Comparison of ENCODE assay signal across 1 cellular context in genomic region chr2:158189526-158189925, GRCh38.
TF ChIP-seq lines count a peak whose summit lies in the region.

No MANE protein-coding gene starts in this region.

TF ChIP-seq in HepG2, 621 proteins besides CTCF, POLR2A, EP300 and RAD21 (continued from another document and continues in another):
- TF ChIP-seq ZBTB25 (CRISPR knock-in tag; IDR thresholded peaks at IDR 0.05) (peak; percentile 84), KLF9 (CRISPR knock-in tag; IDR thresholded peaks at IDR 0.05; ENCODE audit: low read depth) (no peak), WIZ (CRISPR knock-in tag; IDR thresholded peaks at IDR 0.05) (no peak), ZFP82 (CRISPR knock-in tag; IDR thresholded peaks at IDR 0.05; ENCODE audit: borderline replicate concordance) (no peak), ZNF883 (CRISPR knock-in tag; IDR thresholded peaks at IDR 0.05; ENCODE audit: not compliant biosample characterization) (no peak), TEAD3 (CRISPR knock-in tag; optimal IDR thresholded peaks at IDR 0.05; ENCODE audit: borderline replicate concordance) (peak; percentile 78), SNAI1 (CRISPR knock-in tag; IDR thresholded peaks at IDR 0.05; ENCODE audit: borderline replicate concordance) (no peak), KLF16 (CRISPR knock-in tag; IDR thresholded peaks at IDR 0.05) (no peak), ZBTB2 (CRISPR knock-in tag; IDR thresholded peaks at IDR 0.05; ENCODE audit: low read depth) (no peak), KDM6A (CRISPR knock-in tag; IDR thresholded peaks at IDR 0.05; ENCODE audit: low read depth) (peak; percentile 76; the same call in 1 of the 2 replicates), ZFP37 (CRISPR knock-in tag; IDR thresholded peaks at IDR 0.05; ENCODE audit: borderline replicate concordance) (no peak), TBX3 (IDR thresholded peaks at IDR 0.05; ENCODE audit: borderline replicate concordance) (peak; percentile 87; the same call in 1 of the 2 replicates), PHF21A (CRISPR knock-in tag; IDR thresholded peaks at IDR 0.05) (no peak; the same call in 1 of the 2 replicates), SRSF1 (optimal IDR thresholded peaks at IDR 0.05; ENCODE audit: low read depth, low read length) (no peak), RAD51 (IDR thresholded peaks at IDR 0.05; ENCODE audit: borderline replicate concordance) (no peak), TFAP4 (IDR thresholded peaks at IDR 0.05; ENCODE audit: borderline replicate concordance, low read depth) (0 out of 2 replicates have a peak, but pooled peaks have one; percentile 21), ZNF670 (CRISPR knock-in tag; IDR thresholded peaks at IDR 0.05; ENCODE audit: borderline replicate concordance) (no peak), ZBTB37 (CRISPR knock-in tag; IDR thresholded peaks at IDR 0.05) (no peak), ZNF510 (CRISPR knock-in tag; IDR thresholded peaks at IDR 0.05; ENCODE audit: low read depth) (0 out of 2 replicates have a peak, but pooled peaks have one; percentile 43), ARID4A (CRISPR knock-in tag; IDR thresholded peaks at IDR 0.05; ENCODE audit: borderline replicate concordance) (no peak; the same call in 1 of the 2 replicates), STAT5B (CRISPR knock-in tag; IDR thresholded peaks at IDR 0.05) (no peak), HOXA5 (CRISPR knock-in tag; IDR thresholded peaks at IDR 0.05) (0 out of 2 replicates have a peak, but pooled peaks have one; percentile 68), ZNF773 (CRISPR knock-in tag; IDR thresholded peaks at IDR 0.05; ENCODE audit: borderline replicate concordance) (no peak), THRA (CRISPR knock-in tag; IDR thresholded peaks at IDR 0.05; ENCODE audit: borderline replicate concordance) (peak; percentile 85), ZNF143 (CRISPR knock-in tag; IDR thresholded peaks at IDR 0.05) (no peak), PRPF4 (IDR thresholded peaks at IDR 0.05; ENCODE audit: low read depth, low read length, poor library complexity, severe bottlenecking) (no peak), IKZF4 (CRISPR knock-in tag; IDR thresholded peaks at IDR 0.05; ENCODE audit: borderline replicate concordance, low read depth, not compliant biosample characterization) (no peak), SMARCE1 (IDR thresholded peaks at IDR 0.05; ENCODE audit: borderline replicate concordance) (no peak), MAZ (IDR thresholded peaks at IDR 0.05; ENCODE audit: borderline replicate concordance, low read depth, low read length) (no peak), MAZ (CRISPR knock-in tag; IDR thresholded peaks at IDR 0.05; ENCODE audit: low read depth) (no peak), USF2 (IDR thresholded peaks at IDR 0.05; ENCODE audit: low read depth, low read length) (no peak), USF2 (CRISPR knock-in tag; IDR thresholded peaks at IDR 0.05; ENCODE audit: borderline replicate concordance) (no peak), ZFAT (CRISPR knock-in tag; conservative IDR thresholded peaks at IDR 0.05) (no peak), ZNF569 (CRISPR knock-in tag; IDR thresholded peaks at IDR 0.05; ENCODE audit: borderline replicate concordance) (no peak), RELA (CRISPR knock-in tag; IDR thresholded peaks at IDR 0.05) (no peak), ZSCAN9 (CRISPR knock-in tag; IDR thresholded peaks at IDR 0.05; ENCODE audit: borderline replicate concordance) (peak; percentile 95), MEIS1 (CRISPR knock-in tag; IDR thresholded peaks at IDR 0.05; ENCODE audit: borderline replicate concordance) (0 out of 2 replicates have a peak, but pooled peaks have one; percentile 74), UBTF (CRISPR knock-in tag; IDR thresholded peaks at IDR 0.05) (no peak), ZFP36L2 (CRISPR knock-in tag; IDR thresholded peaks at IDR 0.05) (no peak), MAF1 (CRISPR knock-in tag; IDR thresholded peaks at IDR 0.05; ENCODE audit: borderline replicate concordance) (no peak), ETS1 (CRISPR knock-in tag; IDR thresholded peaks at IDR 0.05) (no peak), ATF5 (CRISPR knock-in tag; IDR thresholded peaks at IDR 0.05; ENCODE audit: low read depth) (no peak), ZNF530 (CRISPR knock-in tag; IDR thresholded peaks at IDR 0.05; ENCODE audit: low read depth) (no peak), ZNF343 (CRISPR knock-in tag; IDR thresholded peaks at IDR 0.05) (peak; percentile 47; the same call in 1 of the 2 replicates), ZNF709 (CRISPR knock-in tag; IDR thresholded peaks at IDR 0.05) (no peak), BHLHE40 (IDR thresholded peaks at IDR 0.05; ENCODE audit: low read length) (no peak), NFIB (CRISPR knock-in tag; IDR thresholded peaks at IDR 0.05; ENCODE audit: borderline replicate concordance) (no peak), SRY (CRISPR knock-in tag; IDR thresholded peaks at IDR 0.05) (no peak), FIP1L1 (IDR thresholded peaks at IDR 0.05; ENCODE audit: borderline replicate concordance, insufficient read depth, low read depth, low read length) (no peak), SUZ12 (IDR thresholded peaks at IDR 0.05; ENCODE audit: low read depth, low read length) (no peak), ZNF775 (CRISPR knock-in tag; IDR thresholded peaks at IDR 0.05; ENCODE audit: borderline replicate concordance) (no peak), HES4 (CRISPR knock-in tag; IDR thresholded peaks at IDR 0.05; ENCODE audit: borderline replicate concordance) (no peak)
